Comparison of ENCODE assay signal across 8 cellular contexts in the genomic region with DNA sequence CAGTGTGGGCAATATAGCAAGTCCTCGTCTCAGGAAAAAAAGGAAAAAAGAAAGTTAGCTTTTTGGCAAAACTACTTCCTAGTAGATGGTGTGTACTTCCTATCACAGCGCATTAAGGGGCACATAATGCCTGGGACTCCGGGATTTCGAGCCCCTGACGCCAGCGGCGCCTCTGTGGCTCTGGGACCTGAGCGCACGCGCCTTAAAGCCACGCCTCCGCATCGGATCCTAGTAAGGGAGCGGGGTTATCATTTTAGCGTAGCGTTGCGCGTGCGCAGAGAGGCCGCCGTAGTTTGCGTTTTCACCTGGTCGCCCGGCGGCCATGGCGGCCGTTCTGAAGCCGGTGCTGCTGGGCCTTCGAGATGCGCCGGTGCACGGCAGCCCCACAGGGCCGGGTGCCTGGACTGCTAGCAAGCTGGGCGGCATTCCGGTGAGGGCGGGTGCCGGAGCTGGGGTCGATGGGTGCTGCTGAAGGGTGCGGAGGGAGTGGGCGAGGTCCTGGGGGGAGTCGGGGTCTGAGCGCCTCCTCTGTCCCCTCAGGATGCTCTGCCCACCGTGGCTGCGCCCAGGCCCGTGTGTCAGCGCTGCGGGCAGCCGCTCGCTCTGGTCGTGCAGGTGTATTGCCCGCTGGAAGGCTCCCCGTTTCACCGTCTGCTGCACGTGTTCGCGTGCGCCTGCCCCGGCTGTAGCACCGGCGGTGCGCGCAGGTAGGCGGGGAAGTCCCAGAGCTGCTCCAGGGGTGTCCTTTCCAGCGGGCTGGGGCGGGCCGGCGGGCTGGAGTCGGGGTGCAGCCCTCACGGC. TPM values are rescaled to one million over a fixed set of nuclear protein-coding genes. Genes with fewer than 3 reads are reported as not detected.
DNase-seq lines count a peak whose midpoint lies in the region; ATAC-seq, FAIRE-seq and TF ChIP-seq lines count a peak whose summit lies in the region.

A gene with protein sequence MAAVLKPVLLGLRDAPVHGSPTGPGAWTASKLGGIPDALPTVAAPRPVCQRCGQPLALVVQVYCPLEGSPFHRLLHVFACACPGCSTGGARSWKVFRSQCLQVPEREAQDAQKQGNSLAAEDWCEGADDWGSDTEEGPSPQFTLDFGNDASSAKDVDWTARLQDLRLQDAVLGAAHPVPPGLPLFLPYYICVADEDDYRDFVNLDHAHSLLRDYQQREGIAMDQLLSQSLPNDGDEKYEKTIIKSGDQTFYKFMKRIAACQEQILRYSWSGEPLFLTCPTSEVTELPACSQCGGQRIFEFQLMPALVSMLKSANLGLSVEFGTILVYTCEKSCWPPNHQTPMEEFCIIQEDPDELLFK (plus strand): TSS at position 291 of the 801 bp plus-strand sequence. CDS start 32 bp downstream, at position 323.

- peaks cover 22 to 31% (median 27%) of the 10 kb centered on the region in 3 donors for H3K4me1 Mint-ChIP-seq in T-cell

- DNase-seq in GM12891 (ENCODE audit: insufficient read length, low spot score) (peak; percentile 96), NCI-H146 (lab: John Stamatoyannopoulos, UW) (peak; percentile 93), T-cell (peak; percentile 78 to 94 (median 90)), adrenal gland (peak; percentile 91 to 96 (median 93)), left ventricle myocardium inferior (peak; percentile 93), prostate gland (ENCODE audit: low spot score) (peak; percentile 89)

- FAIRE-seq in GM12891 (lab: Jason Lieb, UNC): peak; percentile 96

- no peaks in the 10 kb centered on the region for H3K9me3 ChIP-seq in adrenal gland (replicated peaks in 1 of 3)
- H3K9me3 ChIP-seq in left ventricle myocardium inferior (replicated peaks): no peaks in the 10 kb centered on the region
- H3K9me3 ChIP-seq in prostate gland: no peaks in the 10 kb centered on the region

- H3K4me1 ChIP-seq in adrenal gland (replicated peaks in 1 of 2): no peaks in the 10 kb centered on the region
- H3K4me1 ChIP-seq in left ventricle myocardium inferior: peaks cover 16% of the 10 kb centered on the region
- no peaks in the 10 kb centered on the region for H3K4me1 ChIP-seq in prostate gland (replicated peaks)
- H3K4me1 ChIP-seq in urinary bladder (ENCODE audit: insufficient read depth): no peaks in the 10 kb centered on the region

- TF ChIP-seq CTCF in adrenal gland (IDR thresholded peaks at IDR 0.05) (no peak), left ventricle myocardium inferior (IDR thresholded peaks at IDR 0.05; ENCODE audit: borderline replicate concordance) (no peak), prostate gland (IDR thresholded peaks at IDR 0.05) (peak in 1 of 4 experiments; percentile 12)

- peaks cover 17% of the 10 kb centered on the region for H3K36me3 Mint-ChIP-seq in T-cell

- no peaks in the 10 kb centered on the region for H3K9me3 Mint-ChIP-seq in T-cell

- WGBS in adrenal gland, 4 donors: 0 to 1% (median 0%) methylated on average over 14 to 69 of the region's 69 CpGs
- WGBS in prostate gland: 0% methylated on average over 68 of the region's 69 CpGs
- WGBS in urinary bladder: under 1% methylated on average over 69 of the region's 69 CpGs

- H3K27me3 Mint-ChIP-seq in T-cell: no peaks in the 10 kb centered on the region

- CTCF ChIA-PET in T-cell (lab: Charles Lee): no interaction called here

- H3K27ac ChIP-seq in adrenal gland (peak within 1 kb of the TSS in 3 of 5 donors; percentile 30 to 52 (median 49)), left ventricle myocardium inferior (replicated peaks) (peak within 1 kb of the TSS; percentile 60), prostate gland (peak within 1 kb of the TSS; percentile 47 to 55), urinary bladder (ENCODE audit: low read depth) (no peak within 1 kb of the TSS)

- POLR2A ChIA-PET in T-cell (lab: Charles Lee): interaction anchor here in 1 of 2 donors (0.6 kb wide), 1 partner anchor 96 kb away, joined by 3 read pairs; no protein-coding TSS in a partner anchor

- H3K4me3 ChIP-seq in adrenal gland (peak within 1 kb of the TSS in 3 of 4 donors; percentile 62 to 74 (median 68)), left ventricle myocardium inferior (peak within 1 kb of the TSS; percentile 98), prostate gland (peak within 1 kb of the TSS; percentile 80 to 84), urinary bladder (ENCODE audit: low read depth, low read length) (peak within 1 kb of the TSS; percentile 88)

- H3K36me3 ChIP-seq in adrenal gland (replicated peaks in 1 of 2) (peaks cover 0 to 23% of the 10 kb centered on the region in 2 donors), left ventricle myocardium inferior (peaks cover 26% of the 10 kb centered on the region), prostate gland (no peaks in the 10 kb centered on the region), urinary bladder (ENCODE audit: insufficient read depth) (peaks cover 2% of the 10 kb centered on the region)

- intact Hi-C loops in adrenal gland (cut with DNase I) (no loop called here), left ventricle myocardium inferior (cut with micrococcal nuclease) (no loop called here), prostate gland (cut with DNase I) (no loop called here)

- TF ChIP-seq POLR2A in GM12891 (IDR thresholded peaks at IDR 0.05; ENCODE audit: low read depth, low read length) (peak; percentile 75), adrenal gland (IDR thresholded peaks at IDR 0.05) (peak; percentile 48 to 58), prostate gland (IDR thresholded peaks at IDR 0.05) (no peak)

- no peaks in the 10 kb centered on the region for H3K27me3 ChIP-seq in adrenal gland
- no peaks in the 10 kb centered on the region for H3K27me3 ChIP-seq in left ventricle myocardium inferior (ENCODE audit: low read depth)
- no peaks in the 10 kb centered on the region for H3K27me3 ChIP-seq in prostate gland (replicated peaks; ENCODE audit: insufficient read depth)

- H3K27ac Mint-ChIP-seq in T-cell: peak within 1 kb of the TSS; percentile 86

- H3K4me3 Mint-ChIP-seq in T-cell: peak within 1 kb of the TSS; percentile 90 to 93 (median 91)

- ATAC-seq in HG02852 (IDR thresholded peaks at IDR 0.05; ENCODE audit: unreplicated experiment): peak; percentile 85
- peak; percentile 96 to 97 (median 96) for ATAC-seq in T-cell (replicated peaks in 1 of 4)

TF ChIP-seq in GM12891, 5 proteins besides CTCF, POLR2A, EP300 and RAD21:
- TF ChIP-seq POU2F2 (IDR thresholded peaks at IDR 0.05; ENCODE audit: low read depth, low read length) (peak; percentile 20; the same call in 1 of the 2 replicates), PAX5 (IDR thresholded peaks at IDR 0.05; ENCODE audit: insufficient read depth, low read length, severe bottlenecking) (no peak), SPI1 (IDR thresholded peaks at IDR 0.05; ENCODE audit: low read depth, low read length) (no peak), POLR2AphosphoS5 (IDR thresholded peaks at IDR 0.05; ENCODE audit: low read depth, low read length) (peak; percentile 88), TAF1 (IDR thresholded peaks at IDR 0.05; ENCODE audit: low read depth, low read length) (peak; percentile 33; the same call in 1 of the 2 replicates)
TF ChIP-seq in GM12891: peak in this region for 3.

RNA-seq across cellular contexts. Expression of the gene that starts here (rescaled TPM):
- 19.5 TPM for polyA plus RNA-seq in GM12891 (2012; ENCODE audit: low read depth, missing spikeins)
- 10 to 100 TPM in 4 of 5 donors, 1 to 10 TPM in 1; 9.4 to 14.8 (median 14.2) TPM for total RNA-seq in T-cell
- total RNA-seq in adrenal gland: 10 to 100 TPM in 5 of 8 donors, 1 to 10 TPM in 3; 7.6 to 26.1 (median 11.2) TPM
- 10 to 100 TPM; 12.7 to 13.2 (median 13.0) TPM for polyA plus RNA-seq in adrenal gland
- total RNA-seq in left ventricle myocardium inferior: 12.8 TPM
- 10 to 100 TPM; 15.5 to 16.2 TPM for total RNA-seq in prostate gland
- 8.1 TPM for total RNA-seq in urinary bladder
- polyA plus RNA-seq in urinary bladder: 13.0 TPM
